Comparison of ENCODE assay signal across 8 cellular contexts in the genomic region with DNA sequence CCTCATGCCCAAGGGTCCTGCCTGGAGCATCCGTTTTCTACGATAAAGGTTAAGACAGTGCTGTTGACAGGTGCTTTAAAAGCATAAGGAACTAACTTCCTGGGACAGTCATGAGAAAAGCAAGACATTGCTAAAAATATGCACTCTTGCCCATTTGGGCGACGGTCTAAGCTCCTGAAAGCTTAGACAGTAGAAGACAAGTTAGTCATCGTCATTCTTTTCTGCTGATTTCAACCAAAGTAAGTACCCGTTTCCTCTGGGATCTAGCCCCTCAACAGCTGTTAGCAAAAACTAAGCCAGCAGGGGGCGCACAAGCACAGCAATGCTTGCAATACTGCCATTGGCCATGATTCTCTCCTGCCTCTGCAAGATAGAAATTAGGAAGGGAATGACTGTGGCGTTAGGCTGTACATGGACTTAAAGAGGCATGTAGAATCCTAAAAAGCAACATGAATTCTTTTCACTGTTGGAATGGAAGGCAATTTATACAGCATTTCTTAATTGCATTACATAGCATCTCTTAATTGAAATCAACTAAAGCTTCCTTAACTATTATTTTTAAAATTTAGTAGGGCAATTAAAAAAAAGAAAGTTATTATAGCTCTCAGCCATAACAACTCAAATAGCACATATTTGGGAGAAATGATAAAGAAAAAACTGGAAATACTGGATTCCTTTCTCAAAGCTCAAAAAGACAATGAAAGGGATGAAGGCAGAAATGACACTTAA.
DNase-seq lines count a peak whose midpoint lies in the region; ATAC-seq and TF ChIP-seq lines count a peak whose summit lies in the region.

No MANE protein-coding gene starts in this region.

- H3K9ac ChIP-seq in liver (ENCODE audit: low read depth in 1 of 2, low read length in 2 of 2), result no peak overlapping the region

- no peaks in the 10 kb centered on the region for H3K36me3 ChIP-seq in liver (ENCODE audit: control insufficient read depth in 4 of 4, insufficient read depth in 3 of 4, low read depth in 1 of 4, low read length in 3 of 4)

- H3K27me3 ChIP-seq in liver (ENCODE audit: control insufficient read depth in 4 of 4, insufficient read depth in 4 of 4, low read length in 3 of 4), result peaks cover 0 to 3% (median 0%) of the 10 kb centered on the region in 4 donors

- peak; percentile 79 for TF ChIP-seq CTCF in coronary artery (IDR thresholded peaks at IDR 0.05)
- peak; percentile 97 for TF ChIP-seq CTCF in liver (IDR thresholded peaks at IDR 0.05; ENCODE audit: low read depth, low read length, missing input control)

- 20% methylated on average over 8 of the region's 8 CpGs for WGBS in liver

- peaks cover 0 to 2% (median 0%) of the 10 kb centered on the region in 4 donors for H3K4me1 ChIP-seq in liver (ENCODE audit: control insufficient read depth in 4 of 4, insufficient read depth in 4 of 4, low read length in 3 of 4)

- DNase-seq in AG20443 (ENCODE audit: low spot score) (peak; percentile 85), NCI-H526 (lab: John Stamatoyannopoulos, UW) (peak; percentile 79 to 96), coronary artery (ENCODE audit: low spot score) (peak; percentile 79)
- peak; percentile 78 to 85 for DNase-seq in activated CD4-positive, alpha-beta T cell treated with anti-CD3 and anti-CD28 coated beads for 4 hours
- peak; percentile 46 to 77 (median 53) for DNase-seq in stimulated activated CD4-positive, alpha-beta T cell treated with anti-CD3 and anti-CD28 coated beads, TNF-alpha, amount 100 ng/mL, for 1 hour (ENCODE audit: low read depth in 3 of 3, low spot score in 1 of 3)

- peak; percentile 85 to 92 for TF ChIP-seq RAD21 in liver (IDR thresholded peaks at IDR 0.05)

- peak; percentile 95 for ATAC-seq in GM19023 (IDR thresholded peaks at IDR 0.05; ENCODE audit: unreplicated experiment)
- ATAC-seq in HG03520 (IDR thresholded peaks at IDR 0.05; ENCODE audit: unreplicated experiment), result peak; percentile 90

- no peak overlapping the region for H3K27ac ChIP-seq in coronary artery
- no peak overlapping the region for H3K27ac ChIP-seq in liver (ENCODE audit: low read depth in 1 of 2, low read length in 2 of 2)

- H3K9me3 ChIP-seq in liver (ENCODE audit: control insufficient read depth in 4 of 4, low read length in 3 of 4), result no peaks in the 10 kb centered on the region

- H3K4me3 ChIP-seq in coronary artery, result no peak overlapping the region
- no peak overlapping the region for H3K4me3 ChIP-seq in liver (ENCODE audit: low read depth in 1 of 3, low read length in 3 of 3)

TF ChIP-seq in liver, 16 proteins besides CTCF, POLR2A, EP300 and RAD21:
- TF ChIP-seq, protein P1, sequence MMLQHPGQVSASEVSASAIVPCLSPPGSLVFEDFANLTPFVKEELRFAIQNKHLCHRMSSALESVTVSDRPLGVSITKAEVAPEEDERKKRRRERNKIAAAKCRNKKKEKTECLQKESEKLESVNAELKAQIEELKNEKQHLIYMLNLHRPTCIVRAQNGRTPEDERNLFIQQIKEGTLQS (IDR thresholded peaks at IDR 0.05), result no peak
- TF ChIP-seq GABPA (IDR thresholded peaks at IDR 0.05 in 1 of 2, conservative IDR thresholded peaks at IDR 0.05 in 1 of 2), result no peak
- no peak for TF ChIP-seq HNF4G (IDR thresholded peaks at IDR 0.05)
- no peak for TF ChIP-seq TAF1 (conservative IDR thresholded peaks at IDR 0.05)
- TF ChIP-seq FOXA1 (IDR thresholded peaks at IDR 0.05), result no peak
- no peak for TF ChIP-seq SP1 (IDR thresholded peaks at IDR 0.05)
- TF ChIP-seq, protein P2, sequence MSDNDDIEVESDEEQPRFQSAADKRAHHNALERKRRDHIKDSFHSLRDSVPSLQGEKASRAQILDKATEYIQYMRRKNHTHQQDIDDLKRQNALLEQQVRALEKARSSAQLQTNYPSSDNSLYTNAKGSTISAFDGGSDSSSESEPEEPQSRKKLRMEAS (IDR thresholded peaks at IDR 0.05), result no peak
- TF ChIP-seq NR2F2 (IDR thresholded peaks at IDR 0.05), result no peak
- TF ChIP-seq, protein P3, sequence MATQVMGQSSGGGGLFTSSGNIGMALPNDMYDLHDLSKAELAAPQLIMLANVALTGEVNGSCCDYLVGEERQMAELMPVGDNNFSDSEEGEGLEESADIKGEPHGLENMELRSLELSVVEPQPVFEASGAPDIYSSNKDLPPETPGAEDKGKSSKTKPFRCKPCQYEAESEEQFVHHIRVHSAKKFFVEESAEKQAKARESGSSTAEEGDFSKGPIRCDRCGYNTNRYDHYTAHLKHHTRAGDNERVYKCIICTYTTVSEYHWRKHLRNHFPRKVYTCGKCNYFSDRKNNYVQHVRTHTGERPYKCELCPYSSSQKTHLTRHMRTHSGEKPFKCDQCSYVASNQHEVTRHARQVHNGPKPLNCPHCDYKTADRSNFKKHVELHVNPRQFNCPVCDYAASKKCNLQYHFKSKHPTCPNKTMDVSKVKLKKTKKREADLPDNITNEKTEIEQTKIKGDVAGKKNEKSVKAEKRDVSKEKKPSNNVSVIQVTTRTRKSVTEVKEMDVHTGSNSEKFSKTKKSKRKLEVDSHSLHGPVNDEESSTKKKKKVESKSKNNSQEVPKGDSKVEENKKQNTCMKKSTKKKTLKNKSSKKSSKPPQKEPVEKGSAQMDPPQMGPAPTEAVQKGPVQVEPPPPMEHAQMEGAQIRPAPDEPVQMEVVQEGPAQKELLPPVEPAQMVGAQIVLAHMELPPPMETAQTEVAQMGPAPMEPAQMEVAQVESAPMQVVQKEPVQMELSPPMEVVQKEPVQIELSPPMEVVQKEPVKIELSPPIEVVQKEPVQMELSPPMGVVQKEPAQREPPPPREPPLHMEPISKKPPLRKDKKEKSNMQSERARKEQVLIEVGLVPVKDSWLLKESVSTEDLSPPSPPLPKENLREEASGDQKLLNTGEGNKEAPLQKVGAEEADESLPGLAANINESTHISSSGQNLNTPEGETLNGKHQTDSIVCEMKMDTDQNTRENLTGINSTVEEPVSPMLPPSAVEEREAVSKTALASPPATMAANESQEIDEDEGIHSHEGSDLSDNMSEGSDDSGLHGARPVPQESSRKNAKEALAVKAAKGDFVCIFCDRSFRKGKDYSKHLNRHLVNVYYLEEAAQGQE (IDR thresholded peaks at IDR 0.05), result no peak
- no peak for TF ChIP-seq EGR1 (IDR thresholded peaks at IDR 0.05; ENCODE audit: low read depth in 2 of 2)
- no peak for TF ChIP-seq FOXA2 (IDR thresholded peaks at IDR 0.05)
- TF ChIP-seq YY1 (IDR thresholded peaks at IDR 0.05), result no peak
- no peak for TF ChIP-seq RXRA (IDR thresholded peaks at IDR 0.05)
- no peak for TF ChIP-seq JUND (IDR thresholded peaks at IDR 0.05)
- TF ChIP-seq, protein P4, sequence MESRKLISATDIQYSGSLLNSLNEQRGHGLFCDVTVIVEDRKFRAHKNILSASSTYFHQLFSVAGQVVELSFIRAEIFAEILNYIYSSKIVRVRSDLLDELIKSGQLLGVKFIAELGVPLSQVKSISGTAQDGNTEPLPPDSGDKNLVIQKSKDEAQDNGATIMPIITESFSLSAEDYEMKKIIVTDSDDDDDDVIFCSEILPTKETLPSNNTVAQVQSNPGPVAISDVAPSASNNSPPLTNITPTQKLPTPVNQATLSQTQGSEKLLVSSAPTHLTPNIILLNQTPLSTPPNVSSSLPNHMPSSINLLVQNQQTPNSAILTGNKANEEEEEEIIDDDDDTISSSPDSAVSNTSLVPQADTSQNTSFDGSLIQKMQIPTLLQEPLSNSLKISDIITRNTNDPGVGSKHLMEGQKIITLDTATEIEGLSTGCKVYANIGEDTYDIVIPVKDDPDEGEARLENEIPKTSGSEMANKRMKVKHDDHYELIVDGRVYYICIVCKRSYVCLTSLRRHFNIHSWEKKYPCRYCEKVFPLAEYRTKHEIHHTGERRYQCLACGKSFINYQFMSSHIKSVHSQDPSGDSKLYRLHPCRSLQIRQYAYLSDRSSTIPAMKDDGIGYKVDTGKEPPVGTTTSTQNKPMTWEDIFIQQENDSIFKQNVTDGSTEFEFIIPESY (IDR thresholded peaks at IDR 0.05), result no peak
- no peak for TF ChIP-seq HNF4A (conservative IDR thresholded peaks at IDR 0.05)
TF ChIP-seq in liver: peak in this region for 0.
